ENCODE assay signal across 22 cellular contexts in the genomic region with DNA sequence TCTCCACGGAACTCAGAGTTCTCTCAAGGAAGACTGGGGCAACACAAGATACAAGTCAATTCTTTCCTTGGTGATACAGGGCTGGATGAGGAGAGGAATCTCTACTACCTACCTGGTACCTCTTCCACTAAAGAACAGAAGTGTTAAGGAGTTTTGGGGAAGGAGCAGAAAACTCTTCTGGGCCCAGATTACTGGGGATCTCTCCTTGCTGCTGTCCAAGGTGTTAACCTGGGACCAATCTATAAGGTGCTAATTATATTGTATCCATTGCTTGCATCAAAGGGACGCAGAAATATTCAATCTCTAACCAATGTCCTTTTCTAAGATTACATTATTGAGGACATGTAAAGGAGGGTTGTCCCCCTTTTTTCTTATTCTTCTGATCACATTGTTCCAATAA.
DNase-seq lines count a peak whose midpoint lies in the region; ATAC-seq, FAIRE-seq and TF ChIP-seq lines count a peak whose summit lies in the region.
"Had no signal": no experiment of that assay in that cellular context is flagged by ENCODE, and none has a peak within 500 bp of the region (broad histone marks: within the 10 kb centered on the region; RNA-seq: fewer than 3 reads in every experiment).

No MANE protein-coding gene starts in this region.

- H3K4me3 ChIP-seq in HepG2 (replicated peaks in 1 of 3; ENCODE audit: insufficient read depth in 1 of 3, low read depth in 2 of 3, low read length in 3 of 3) = no peak overlapping the region
- no peak overlapping the region for H3K4me3 ChIP-seq in right lobe of liver
- H3K4me3 ChIP-seq in SU-DHL-6 (ENCODE audit: insufficient read depth, low read length, poor library complexity, severe bottlenecking) = no peak overlapping the region
- H3K4me3 ChIP-seq: A549; BLaER1 treated with 17β-estradiol and CSF1 and Interleukin-3, amounts not matched to agents 10 nM and 100 nM had no signal

- TF ChIP-seq CTCF in HepG2 (CRISPR knock-in tag; IDR thresholded peaks at IDR 0.05) (no peak), right lobe of liver (IDR thresholded peaks at IDR 0.05) (no peak), SU-DHL-6 (IDR thresholded peaks at IDR 0.05; ENCODE audit: insufficient read depth, low read length, poor library complexity, severe bottlenecking) (no peak), nephron progenitor cell (IDR thresholded peaks at IDR 0.05) (no peak)

- intact Hi-C loops in HepG2 (cut with micrococcal nuclease; ENCODE audit: unreplicated experiment) (no loop called here), right lobe of liver (cut with DNase I) (no loop called here)

- H3K4me1 ChIP-seq in HepG2 (ENCODE audit: insufficient read depth, low read length) (no peaks in the 10 kb centered on the region), right lobe of liver (no peaks in the 10 kb centered on the region)
- H3K4me1 ChIP-seq: A549, Caco-2 had no signal

- no peak overlapping the region for H3K4me3 Mint-ChIP-seq in nephron progenitor cell
- H3K4me3 Mint-ChIP-seq: B cell; CD4-positive, alpha-beta T cell; CD8-positive, alpha-beta T cell had no signal

- H3K79me2 ChIP-seq in HepG2 (ENCODE audit: insufficient read depth, low read length) = no peaks in the 10 kb centered on the region
- H3K79me2 ChIP-seq in SU-DHL-6 (ENCODE audit: insufficient read depth, low read length) = no peaks in the 10 kb centered on the region

- CTCF ChIA-PET in HepG2 (lab: Yijun Ruan, JAX; ENCODE audit: low intra/inter-chr PET ratio, low total read pairs) = no interaction called here

- 3% methylated on average over 2 of the region's 2 CpGs for WGBS in HepG2 (ENCODE audit: low lambda C conversion rate)
- 41% methylated on average over 2 of the region's 2 CpGs for WGBS in right lobe of liver (ENCODE audit: insufficient coverage, low coverage, low lambda C conversion rate, missing lambda C conversion rate)

- no peak for TF ChIP-seq EP300 in HepG2 (IDR thresholded peaks at IDR 0.05; ENCODE audit: low read depth in 2 of 2, low read length in 2 of 2)
- no peak for TF ChIP-seq EP300 in HepG2 (CRISPR knock-in tag; IDR thresholded peaks at IDR 0.05; ENCODE audit: borderline replicate concordance)

- DNase-seq in HepG2 (ENCODE audit: low spot score) = no peak
- no peak for DNase-seq in right lobe of liver
- DNase-seq in nephron progenitor cell = no peak
- DNase-seq: AML-193; Caco-2; Calu3; CD4-positive, alpha-beta T cell; CD8-positive, alpha-beta T cell; DMS79 treated with DMSO at 0.1 percent for 48 hours; GF-D8 had no signal

- no peak overlapping the region for H3K27ac Mint-ChIP-seq in nephron progenitor cell
- H3K27ac Mint-ChIP-seq: B cell; CD4-positive, alpha-beta T cell; CD8-positive, alpha-beta T cell had no signal

- H3K27me3 ChIP-seq in HepG2 (ENCODE audit: control insufficient read depth in 1 of 2, insufficient read depth in 2 of 2, low read length in 2 of 2) = no peaks in the 10 kb centered on the region
- H3K27me3 ChIP-seq in right lobe of liver = no peaks in the 10 kb centered on the region
- H3K27me3 ChIP-seq in SU-DHL-6 (ENCODE audit: low read length) = no peaks in the 10 kb centered on the region
- H3K27me3 ChIP-seq: BLaER1 treated with 17β-estradiol and CSF1 and Interleukin-3, amounts not matched to agents 10 nM and 100 nM had no signal

- no peaks in the 10 kb centered on the region for H3K9me2 ChIP-seq in SU-DHL-6 (replicated peaks; ENCODE audit: insufficient read depth, low read length)

- H3K4me2 ChIP-seq in HepG2 (ENCODE audit: low read depth, low read length) = no peak overlapping the region
- no peak overlapping the region for H3K4me2 ChIP-seq in SU-DHL-6 (ENCODE audit: low read depth, low read length, poor library complexity, severe bottlenecking)
- H3K4me2 ChIP-seq: A549; BLaER1 treated with 17β-estradiol and CSF1 and Interleukin-3, amounts not matched to agents 10 nM and 100 nM had no signal

- TF ChIP-seq RAD21 in HepG2 (CRISPR knock-in tag; IDR thresholded peaks at IDR 0.05) = no peak

- TF ChIP-seq POLR2A in HepG2 (IDR thresholded peaks at IDR 0.05; ENCODE audit: insufficient read depth in 1 of 2, low read depth in 2 of 2, low read length in 2 of 2) (no peak), right lobe of liver (IDR thresholded peaks at IDR 0.05) (no peak)

- BruUV-seq in HepG2 (replicated peaks; lab: Mats Ljungman, UMichigan) = no TSS peak

- H3F3A ChIP-seq in SU-DHL-6 (ENCODE audit: insufficient read depth) = no peaks in the 10 kb centered on the region

- H3K9me3 ChIP-seq in HepG2 (ENCODE audit: low read length) = no peaks in the 10 kb centered on the region
- H3K9me3 ChIP-seq in right lobe of liver = no peaks in the 10 kb centered on the region
- no peaks in the 10 kb centered on the region for H3K9me3 ChIP-seq in SU-DHL-6 (ENCODE audit: insufficient read depth, low read length)
- H3K9me3 ChIP-seq: A549, Caco-2 had no signal

- in situ Hi-C loops in HepG2 (cut with HindIII; ENCODE audit: extremely low pct_ligation_motif_present, low pct_unique_long_range_greater_than_20kb) = no loop called here

- no peaks in the 10 kb centered on the region for H3K4me1 Mint-ChIP-seq in nephron progenitor cell
- H3K4me1 Mint-ChIP-seq: B cell had no signal

- FAIRE-seq in HepG2 (lab: Jason Lieb, UNC) = no peak
- FAIRE-seq: A549, D721Med, G401.6, GM12892, GM18507, GM19239 had no signal

- no peaks in the 10 kb centered on the region for H3K36me3 Mint-ChIP-seq in nephron progenitor cell (ENCODE audit: low read depth)
- H3K36me3 Mint-ChIP-seq: CD8-positive, alpha-beta T cell had no signal

- H3K9ac ChIP-seq in HepG2 (ENCODE audit: insufficient read depth, low read depth, low read length) (no peak overlapping the region), SU-DHL-6 (ENCODE audit: low read length) (no peak overlapping the region)
- H3K9ac ChIP-seq: BLaER1 treated with 17β-estradiol and CSF1 and Interleukin-3, amounts not matched to agents 10 nM and 100 nM had no signal

- H3K9me3 Mint-ChIP-seq in nephron progenitor cell = peaks cover 4% of the 10 kb centered on the region

- H4K20me1 ChIP-seq in HepG2 (ENCODE audit: insufficient read depth, low read length) (no peaks in the 10 kb centered on the region), SU-DHL-6 (ENCODE audit: low read depth, low read length) (no peaks in the 10 kb centered on the region)
- H4K20me1 ChIP-seq: BLaER1 treated with 17β-estradiol and CSF1 and Interleukin-3, amounts not matched to agents 10 nM and 100 nM had no signal

- H2AFZ ChIP-seq in HepG2 (ENCODE audit: low read length) (peak overlapping the region; percentile 32), SU-DHL-6 (ENCODE audit: low read depth, low read length, severe bottlenecking) (peak overlapping the region; percentile 46)

- ATAC-seq in HepG2 (no peak), right lobe of liver (no peak), GM21515 (IDR thresholded peaks at IDR 0.05; ENCODE audit: unreplicated experiment) (no peak)
- ATAC-seq: A549; CD8-positive, alpha-beta T cell had no signal

- H3K27ac ChIP-seq in HepG2 (ENCODE audit: extremely low read length, insufficient read depth, low read length) (no peak overlapping the region), right lobe of liver (no peak overlapping the region), SU-DHL-6 (ENCODE audit: low read depth, low read length) (no peak overlapping the region)
- H3K27ac ChIP-seq: 22Rv1; A549; BLaER1 treated with 17β-estradiol and CSF1 and Interleukin-3, amounts not matched to agents 10 nM and 100 nM; C4-2B had no signal

- H3K36me3 ChIP-seq in HepG2 (replicated peaks in 1 of 2; ENCODE audit: control insufficient read depth in 1 of 2, insufficient read depth in 2 of 2, low read length in 2 of 2) = no peaks in the 10 kb centered on the region
- no peaks in the 10 kb centered on the region for H3K36me3 ChIP-seq in right lobe of liver
- no peaks in the 10 kb centered on the region for H3K36me3 ChIP-seq in SU-DHL-6 (ENCODE audit: low read length)
- H3K36me3 ChIP-seq: BLaER1 treated with 17β-estradiol and CSF1 and Interleukin-3, amounts not matched to agents 10 nM and 100 nM had no signal

- POLR2A ChIA-PET in HepG2 (lab: Yijun Ruan, JAX) = no interaction called here

- H3K27me3 Mint-ChIP-seq in nephron progenitor cell (ENCODE audit: low read depth, poor library complexity) = peaks cover 5% of the 10 kb centered on the region
- H3K27me3 Mint-ChIP-seq: B cell; CD4-positive, alpha-beta T cell had no signal

TF ChIP-seq in HepG2, 621 proteins besides CTCF, POLR2A, EP300 and RAD21 (continues in another document):
- TF ChIP-seq ZNF121 (CRISPR knock-in tag; IDR thresholded peaks at IDR 0.05) (no peak), XBP1 (CRISPR knock-in tag; IDR thresholded peaks at IDR 0.05) (no peak), NPAS2 (CRISPR knock-in tag; IDR thresholded peaks at IDR 0.05; ENCODE audit: borderline replicate concordance) (no peak), ZNF816 (CRISPR knock-in tag; IDR thresholded peaks at IDR 0.05; ENCODE audit: borderline replicate concordance) (no peak), HNRNPUL1 (IDR thresholded peaks at IDR 0.05; ENCODE audit: low read depth, low read length) (no peak), ZNF772 (CRISPR knock-in tag; IDR thresholded peaks at IDR 0.05) (no peak)
- TF ChIP-seq, protein P1, sequence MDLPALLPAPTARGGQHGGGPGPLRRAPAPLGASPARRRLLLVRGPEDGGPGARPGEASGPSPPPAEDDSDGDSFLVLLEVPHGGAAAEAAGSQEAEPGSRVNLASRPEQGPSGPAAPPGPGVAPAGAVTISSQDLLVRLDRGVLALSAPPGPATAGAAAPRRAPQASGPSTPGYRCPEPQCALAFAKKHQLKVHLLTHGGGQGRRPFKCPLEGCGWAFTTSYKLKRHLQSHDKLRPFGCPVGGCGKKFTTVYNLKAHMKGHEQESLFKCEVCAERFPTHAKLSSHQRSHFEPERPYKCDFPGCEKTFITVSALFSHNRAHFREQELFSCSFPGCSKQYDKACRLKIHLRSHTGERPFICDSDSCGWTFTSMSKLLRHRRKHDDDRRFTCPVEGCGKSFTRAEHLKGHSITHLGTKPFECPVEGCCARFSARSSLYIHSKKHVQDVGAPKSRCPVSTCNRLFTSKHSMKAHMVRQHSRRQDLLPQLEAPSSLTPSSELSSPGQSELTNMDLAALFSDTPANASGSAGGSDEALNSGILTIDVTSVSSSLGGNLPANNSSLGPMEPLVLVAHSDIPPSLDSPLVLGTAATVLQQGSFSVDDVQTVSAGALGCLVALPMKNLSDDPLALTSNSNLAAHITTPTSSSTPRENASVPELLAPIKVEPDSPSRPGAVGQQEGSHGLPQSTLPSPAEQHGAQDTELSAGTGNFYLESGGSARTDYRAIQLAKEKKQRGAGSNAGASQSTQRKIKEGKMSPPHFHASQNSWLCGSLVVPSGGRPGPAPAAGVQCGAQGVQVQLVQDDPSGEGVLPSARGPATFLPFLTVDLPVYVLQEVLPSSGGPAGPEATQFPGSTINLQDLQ (CRISPR knock-in tag; IDR thresholded peaks at IDR 0.05) = no peak
- TF ChIP-seq, protein P2, sequence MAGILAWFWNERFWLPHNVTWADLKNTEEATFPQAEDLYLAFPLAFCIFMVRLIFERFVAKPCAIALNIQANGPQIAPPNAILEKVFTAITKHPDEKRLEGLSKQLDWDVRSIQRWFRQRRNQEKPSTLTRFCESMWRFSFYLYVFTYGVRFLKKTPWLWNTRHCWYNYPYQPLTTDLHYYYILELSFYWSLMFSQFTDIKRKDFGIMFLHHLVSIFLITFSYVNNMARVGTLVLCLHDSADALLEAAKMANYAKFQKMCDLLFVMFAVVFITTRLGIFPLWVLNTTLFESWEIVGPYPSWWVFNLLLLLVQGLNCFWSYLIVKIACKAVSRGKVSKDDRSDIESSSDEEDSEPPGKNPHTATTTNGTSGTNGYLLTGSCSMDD (CRISPR knock-in tag; IDR thresholded peaks at IDR 0.05) = no peak
